10 cellular contexts compared by ENCODE assay signal in the genomic region with DNA sequence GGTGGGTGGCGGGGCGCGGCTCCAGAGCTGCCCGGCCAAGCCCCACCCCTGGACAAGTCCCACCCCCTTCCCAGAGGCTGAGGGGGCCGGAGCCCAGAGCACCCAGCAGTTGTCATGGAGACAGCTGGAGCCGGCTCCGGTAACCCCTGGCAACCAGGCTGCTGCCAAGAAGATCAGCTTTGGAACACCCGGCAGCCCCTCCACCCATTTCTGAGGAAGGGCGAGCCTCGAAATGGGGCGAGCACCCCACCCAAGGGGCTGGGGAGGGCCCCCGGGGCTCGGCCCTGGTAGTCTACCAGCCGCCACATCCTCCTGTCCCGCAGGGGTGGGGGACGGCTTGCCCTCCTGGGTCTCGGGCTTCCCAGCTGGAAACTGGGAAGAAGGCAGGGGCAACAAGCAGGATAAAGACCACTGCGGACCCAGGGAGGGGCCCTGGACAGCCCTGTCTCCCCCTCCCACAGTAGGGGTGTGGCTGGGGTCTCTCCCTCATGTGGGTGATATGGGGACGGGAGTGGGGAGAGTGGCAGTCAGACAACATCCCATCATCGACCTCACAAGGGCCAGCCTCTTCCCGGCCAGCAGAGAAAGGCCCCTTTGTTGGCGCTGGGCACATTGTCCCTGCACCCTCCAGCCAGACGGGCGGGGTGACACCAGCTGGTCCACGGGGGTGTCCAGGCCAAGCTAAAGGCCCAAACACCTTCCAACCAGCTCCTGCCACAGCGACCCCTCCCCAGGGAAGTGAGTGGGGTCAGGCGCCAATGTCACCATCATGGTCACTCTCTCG.
DNase-seq lines count a peak whose midpoint lies in the region; ATAC-seq, FAIRE-seq and TF ChIP-seq lines count a peak whose summit lies in the region.
"Had no signal": no experiment of that assay in that cellular context is flagged by ENCODE, and none has a peak within 500 bp of the region (broad histone marks: within the 10 kb centered on the region; RNA-seq: fewer than 3 reads in every experiment).

No MANE protein-coding gene starts in this region.

- TF ChIP-seq CTCF in coronary artery (IDR thresholded peaks at IDR 0.05) (no peak), nephron progenitor cell (IDR thresholded peaks at IDR 0.05) (no peak)

- H3K4me1 ChIP-seq in BLaER1 treated with 17β-estradiol and CSF1 and Interleukin-3, amounts not matched to agents 10 nM and 100 nM = peaks cover 17 to 37% (median 29%) of the 10 kb centered on the region in 10 experiments; a peak in 18 of 20 replicates

- peaks cover 57 to 76% (median 71%) of the 10 kb centered on the region in 11 experiments for H3K27me3 ChIP-seq in BLaER1 treated with 17β-estradiol and CSF1 and Interleukin-3, amounts not matched to agents 10 nM and 100 nM

- no peaks in the 10 kb centered on the region for H3K9me3 Mint-ChIP-seq in nephron progenitor cell

- H3K4me3 ChIP-seq in BLaER1 treated with 17β-estradiol and CSF1 and Interleukin-3, amounts not matched to agents 10 nM and 100 nM = peak overlapping the region in 2 of 10 experiments; percentile 15 to 41; a peak in 2 of 20 replicates
- peak overlapping the region; percentile 71 for H3K4me3 ChIP-seq in coronary artery

- no peak overlapping the region for H3K27ac ChIP-seq in BLaER1 treated with 17β-estradiol and CSF1 and Interleukin-3, amounts not matched to agents 10 nM and 100 nM
- H3K27ac ChIP-seq in coronary artery = peak overlapping the region in 1 of 2 donors; percentile 31

- H3K9ac ChIP-seq in BLaER1 treated with 17β-estradiol and CSF1 and Interleukin-3, amounts not matched to agents 10 nM and 100 nM = no peak overlapping the region

- H3K4me3 Mint-ChIP-seq in nephron progenitor cell = peak overlapping the region; percentile 83

- peaks cover 9% of the 10 kb centered on the region for H3K4me1 Mint-ChIP-seq in nephron progenitor cell

- H3K4me2 ChIP-seq in BLaER1 treated with 17β-estradiol and CSF1 and Interleukin-3, amounts not matched to agents 10 nM and 100 nM = peak overlapping the region in 10 of 11 experiments; percentile 29 to 81 (median 74); a peak in 18 of 22 replicates

- no peak for ATAC-seq in HG03045 (IDR thresholded peaks at IDR 0.05; ENCODE audit: unreplicated experiment)

- H3K9me3 ChIP-seq in BLaER1 treated with 17β-estradiol and CSF1 and Interleukin-3, amounts not matched to agents 10 nM and 100 nM (replicated peaks in 1 of 11) = no peaks in the 10 kb centered on the region

- peaks cover 6% of the 10 kb centered on the region for H3K36me3 Mint-ChIP-seq in nephron progenitor cell (ENCODE audit: low read depth)

- no peak overlapping the region for H3K27ac Mint-ChIP-seq in nephron progenitor cell

- H3K36me3 ChIP-seq in BLaER1 treated with 17β-estradiol and CSF1 and Interleukin-3, amounts not matched to agents 10 nM and 100 nM = peaks cover 5 to 12% (median 8%) of the 10 kb centered on the region in 11 experiments; a peak in 17 of 22 replicates

- peak; percentile 23 for DNase-seq in NCI-H128 (lab: John Stamatoyannopoulos, UW; ENCODE audit: unreplicated experiment)
- DNase-seq in coronary artery (ENCODE audit: low spot score) = no peak
- DNase-seq in nephron progenitor cell = peak; percentile 69
- no peak for DNase-seq in dedifferentiated amniotic fluid mesenchymal stem cell (ENCODE audit: extremely low spot score)
- no peak for DNase-seq in GF-D8 (lab: John Stamatoyannopoulos, UW)
- DNase-seq in HTR-8/SVneo (ENCODE audit: insufficient read length, low spot score) = no peak

- peaks cover 6% of the 10 kb centered on the region for H3K27me3 Mint-ChIP-seq in nephron progenitor cell (ENCODE audit: low read depth, poor library complexity)

- no peak for FAIRE-seq in HTR-8/SVneo (lab: Jason Lieb, UNC)
- FAIRE-seq: GM18507, TTC549 had no signal

- H4K20me1 ChIP-seq in BLaER1 treated with 17β-estradiol and CSF1 and Interleukin-3, amounts not matched to agents 10 nM and 100 nM = peaks cover 0 to 60% (median 43%) of the 10 kb centered on the region in 11 experiments; a peak in 18 of 22 replicates

Comparison
In these comparisons a context has a peak if more than half of its experiments do, and no peak if none do; other contexts are left out.
1. DNase-seq: peak in NCI-H128 (single experiment) and nephron progenitor cell (single experiment); none in coronary artery (single experiment), dedifferentiated amniotic fluid mesenchymal stem cell (single experiment), GF-D8 (single experiment) and HTR-8/SVneo (single experiment).